Comparison of ENCODE assay signal across 10 cellular contexts in genomic region chrX:30935985-30936384, GRCh38. TPM values are rescaled to one million over a fixed set of nuclear protein-coding genes. Genes with fewer than 3 reads are reported as not detected.
A peak's percentile ranks its signal among the peaks of the same experiment; 100 is the strongest.
DNase-seq lines count a peak whose midpoint lies in the region; ATAC-seq and TF ChIP-seq lines count a peak whose summit lies in the region.
"Had no signal": no experiment of that assay in that cellular context is flagged by ENCODE, and none has a peak within 500 bp of the region (broad histone marks: within the 10 kb centered on the region; RNA-seq: fewer than 3 reads in every experiment).

No MANE protein-coding gene starts in this region.

- no peak for TF ChIP-seq CTCF in glutamatergic neuron (IDR thresholded peaks at IDR 0.05; ENCODE audit: partially characterized antibody, unreplicated experiment)

- no peaks in the 10 kb centered on the region for H3K4me1 Mint-ChIP-seq in glutamatergic neuron (ENCODE audit: low read depth, unreplicated experiment)

- no peaks in the 10 kb centered on the region for H3K36me3 Mint-ChIP-seq in glutamatergic neuron (ENCODE audit: unreplicated experiment)
- H3K36me3 Mint-ChIP-seq: mesothelial cell of epicardium had no signal

- H3K27ac Mint-ChIP-seq in glutamatergic neuron (ENCODE audit: unreplicated experiment), result no peak overlapping the region
- H3K27ac Mint-ChIP-seq: mesothelial cell of epicardium; T-helper 2 cell treated with Interferon-gamma antibody and Interleukin-4, amounts not matched to agents 5 μg/mL and 100 μg/mL, for 36 hours had no signal

- no peaks in the 10 kb centered on the region for H3K27me3 Mint-ChIP-seq in glutamatergic neuron (ENCODE audit: unreplicated experiment)

- no peak overlapping the region for H3K4me3 Mint-ChIP-seq in glutamatergic neuron (ENCODE audit: unreplicated experiment)
- H3K4me3 Mint-ChIP-seq: mesothelial cell of epicardium; T-helper 2 cell treated with Interferon-gamma antibody and Interleukin-4, amounts not matched to agents 5 μg/mL and 100 μg/mL, for 36 hours had no signal

- no peak for ATAC-seq in HG03280 (IDR thresholded peaks at IDR 0.05; ENCODE audit: unreplicated experiment)
- no peak for ATAC-seq in HG03565 (IDR thresholded peaks at IDR 0.05; ENCODE audit: unreplicated experiment)
- ATAC-seq in HG03039 (IDR thresholded peaks at IDR 0.05; ENCODE audit: unreplicated experiment), result no peak

- peak; percentile 22 for DNase-seq in NCI-H1092 treated with DMSO at 0.1 percent for 48 hours (lab: John Stamatoyannopoulos, UW)
- no peak for DNase-seq in NCI-H1092 (lab: John Stamatoyannopoulos, UW)
- peak; percentile 75 for DNase-seq in SK-MEL-5 (ENCODE audit: low read depth, low spot score)
- DNase-seq in glutamatergic neuron, result peak; percentile 10
- DNase-seq in stromal cell of bone marrow (ENCODE audit: low read depth), result peak; percentile 2

- H3K9me3 Mint-ChIP-seq in glutamatergic neuron (ENCODE audit: unreplicated experiment), result no peaks in the 10 kb centered on the region
- H3K9me3 Mint-ChIP-seq: T-helper 2 cell treated with Interferon-gamma antibody and Interleukin-4, amounts not matched to agents 5 μg/mL and 100 μg/mL, for 36 hours had no signal

- in situ Hi-C loops in SK-MEL-5 (cut with HindIII; ENCODE audit: low pct_unique_long_range_greater_than_20kb, low sequenced_read_pairs), result no loop called here

RNA-seq across cellular contexts. Expression of gene TAB3, which starts 46.9 kb away (rescaled TPM):
- total RNA-seq in SK-MEL-5 (2014; rRNA removed; shearing (Covaris generic)), result 28.0 and 29.4 TPM in 2 replicates
- 32.1 and 48.1 TPM in 2 replicates for polyA plus RNA-seq in SK-MEL-5 (2015; cell fraction: cytosol; rRNA removed)
- 75.5 and 80.6 TPM in 2 replicates for polyA plus RNA-seq in SK-MEL-5 (2015; cell fraction: nucleus; rRNA removed)
- 19.9 TPM for total RNA-seq in glutamatergic neuron (ENCODE audit: unreplicated experiment)
